1 cellular context compared by ENCODE assay signal in the genomic region with DNA sequence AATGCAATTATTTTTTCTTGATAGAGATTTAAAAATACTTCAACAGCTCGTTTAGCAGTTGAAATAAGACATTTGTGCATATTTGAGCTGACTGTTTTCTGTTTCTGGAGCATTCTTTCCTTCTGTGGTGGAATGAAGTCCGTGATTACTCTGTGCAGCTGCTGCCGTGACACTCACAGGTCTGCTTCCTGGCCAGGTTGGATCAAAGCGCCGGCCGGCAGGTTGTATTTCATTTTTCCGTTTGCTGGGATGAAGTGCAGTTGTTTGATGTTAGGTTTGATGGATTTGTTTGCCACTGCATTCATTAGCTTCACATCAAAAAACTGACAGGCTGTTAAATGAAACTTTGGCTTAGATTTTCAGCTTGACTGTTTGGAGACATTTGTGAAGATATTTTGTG.
TF ChIP-seq lines count a peak whose summit lies in the region.

No MANE protein-coding gene starts in this region.

TF ChIP-seq in HepG2, 621 proteins besides CTCF, POLR2A, EP300 and RAD21 (continued from another document and continues in another):
- TF ChIP-seq, protein P1, sequence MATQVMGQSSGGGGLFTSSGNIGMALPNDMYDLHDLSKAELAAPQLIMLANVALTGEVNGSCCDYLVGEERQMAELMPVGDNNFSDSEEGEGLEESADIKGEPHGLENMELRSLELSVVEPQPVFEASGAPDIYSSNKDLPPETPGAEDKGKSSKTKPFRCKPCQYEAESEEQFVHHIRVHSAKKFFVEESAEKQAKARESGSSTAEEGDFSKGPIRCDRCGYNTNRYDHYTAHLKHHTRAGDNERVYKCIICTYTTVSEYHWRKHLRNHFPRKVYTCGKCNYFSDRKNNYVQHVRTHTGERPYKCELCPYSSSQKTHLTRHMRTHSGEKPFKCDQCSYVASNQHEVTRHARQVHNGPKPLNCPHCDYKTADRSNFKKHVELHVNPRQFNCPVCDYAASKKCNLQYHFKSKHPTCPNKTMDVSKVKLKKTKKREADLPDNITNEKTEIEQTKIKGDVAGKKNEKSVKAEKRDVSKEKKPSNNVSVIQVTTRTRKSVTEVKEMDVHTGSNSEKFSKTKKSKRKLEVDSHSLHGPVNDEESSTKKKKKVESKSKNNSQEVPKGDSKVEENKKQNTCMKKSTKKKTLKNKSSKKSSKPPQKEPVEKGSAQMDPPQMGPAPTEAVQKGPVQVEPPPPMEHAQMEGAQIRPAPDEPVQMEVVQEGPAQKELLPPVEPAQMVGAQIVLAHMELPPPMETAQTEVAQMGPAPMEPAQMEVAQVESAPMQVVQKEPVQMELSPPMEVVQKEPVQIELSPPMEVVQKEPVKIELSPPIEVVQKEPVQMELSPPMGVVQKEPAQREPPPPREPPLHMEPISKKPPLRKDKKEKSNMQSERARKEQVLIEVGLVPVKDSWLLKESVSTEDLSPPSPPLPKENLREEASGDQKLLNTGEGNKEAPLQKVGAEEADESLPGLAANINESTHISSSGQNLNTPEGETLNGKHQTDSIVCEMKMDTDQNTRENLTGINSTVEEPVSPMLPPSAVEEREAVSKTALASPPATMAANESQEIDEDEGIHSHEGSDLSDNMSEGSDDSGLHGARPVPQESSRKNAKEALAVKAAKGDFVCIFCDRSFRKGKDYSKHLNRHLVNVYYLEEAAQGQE (IDR thresholded peaks at IDR 0.05; ENCODE audit: borderline replicate concordance in 1 of 2, low read depth in 1 of 2, low read length in 2 of 2) = peak in 1 of 2 experiments; percentile 59; a peak in 1 of 4 replicates
- no peak for TF ChIP-seq ZNF350 (CRISPR knock-in tag; IDR thresholded peaks at IDR 0.05; ENCODE audit: borderline replicate concordance, low read depth)
- TF ChIP-seq SP5 (CRISPR knock-in tag; IDR thresholded peaks at IDR 0.05; ENCODE audit: borderline replicate concordance, low read depth) = no peak
- TF ChIP-seq, protein P2, sequence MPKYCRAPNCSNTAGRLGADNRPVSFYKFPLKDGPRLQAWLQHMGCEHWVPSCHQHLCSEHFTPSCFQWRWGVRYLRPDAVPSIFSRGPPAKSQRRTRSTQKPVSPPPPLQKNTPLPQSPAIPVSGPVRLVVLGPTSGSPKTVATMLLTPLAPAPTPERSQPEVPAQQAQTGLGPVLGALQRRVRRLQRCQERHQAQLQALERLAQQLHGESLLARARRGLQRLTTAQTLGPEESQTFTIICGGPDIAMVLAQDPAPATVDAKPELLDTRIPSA (CRISPR knock-in tag; IDR thresholded peaks at IDR 0.05; ENCODE audit: borderline replicate concordance) = no peak
- TF ChIP-seq ZNF792 (CRISPR knock-in tag; IDR thresholded peaks at IDR 0.05) = peak; percentile 59
- TF ChIP-seq RCOR2 (CRISPR knock-in tag; IDR thresholded peaks at IDR 0.05) = peak; percentile 63; the same call in 1 of the 2 replicates
- TF ChIP-seq JUNB (CRISPR knock-in tag; IDR thresholded peaks at IDR 0.05; ENCODE audit: borderline replicate concordance) = peak; percentile 16; the same call in 1 of the 2 replicates
- TF ChIP-seq ZNF672 (CRISPR knock-in tag; IDR thresholded peaks at IDR 0.05) = no peak
- TF ChIP-seq SPEN (CRISPR knock-in tag; IDR thresholded peaks at IDR 0.05; ENCODE audit: low read depth) = no peak
- TF ChIP-seq, protein P3, sequence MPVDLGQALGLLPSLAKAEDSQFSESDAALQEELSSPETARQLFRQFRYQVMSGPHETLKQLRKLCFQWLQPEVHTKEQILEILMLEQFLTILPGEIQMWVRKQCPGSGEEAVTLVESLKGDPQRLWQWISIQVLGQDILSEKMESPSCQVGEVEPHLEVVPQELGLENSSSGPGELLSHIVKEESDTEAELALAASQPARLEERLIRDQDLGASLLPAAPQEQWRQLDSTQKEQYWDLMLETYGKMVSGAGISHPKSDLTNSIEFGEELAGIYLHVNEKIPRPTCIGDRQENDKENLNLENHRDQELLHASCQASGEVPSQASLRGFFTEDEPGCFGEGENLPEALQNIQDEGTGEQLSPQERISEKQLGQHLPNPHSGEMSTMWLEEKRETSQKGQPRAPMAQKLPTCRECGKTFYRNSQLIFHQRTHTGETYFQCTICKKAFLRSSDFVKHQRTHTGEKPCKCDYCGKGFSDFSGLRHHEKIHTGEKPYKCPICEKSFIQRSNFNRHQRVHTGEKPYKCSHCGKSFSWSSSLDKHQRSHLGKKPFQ (CRISPR knock-in tag; IDR thresholded peaks at IDR 0.05; ENCODE audit: insufficient replicate concordance) = peak; percentile 65
- TF ChIP-seq, protein P4, sequence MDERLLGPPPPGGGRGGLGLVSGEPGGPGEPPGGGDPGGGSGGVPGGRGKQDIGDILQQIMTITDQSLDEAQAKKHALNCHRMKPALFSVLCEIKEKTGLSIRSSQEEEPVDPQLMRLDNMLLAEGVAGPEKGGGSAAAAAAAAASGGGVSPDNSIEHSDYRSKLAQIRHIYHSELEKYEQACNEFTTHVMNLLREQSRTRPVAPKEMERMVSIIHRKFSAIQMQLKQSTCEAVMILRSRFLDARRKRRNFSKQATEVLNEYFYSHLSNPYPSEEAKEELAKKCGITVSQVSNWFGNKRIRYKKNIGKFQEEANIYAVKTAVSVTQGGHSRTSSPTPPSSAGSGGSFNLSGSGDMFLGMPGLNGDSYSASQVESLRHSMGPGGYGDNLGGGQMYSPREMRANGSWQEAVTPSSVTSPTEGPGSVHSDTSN (CRISPR knock-in tag; IDR thresholded peaks at IDR 0.05) = peak; percentile 47; the same call in 1 of the 2 replicates
- peak; percentile 50; the same call in 1 of the 2 replicates for TF ChIP-seq ZNF543 (CRISPR knock-in tag; IDR thresholded peaks at IDR 0.05)
- TF ChIP-seq, protein P5, sequence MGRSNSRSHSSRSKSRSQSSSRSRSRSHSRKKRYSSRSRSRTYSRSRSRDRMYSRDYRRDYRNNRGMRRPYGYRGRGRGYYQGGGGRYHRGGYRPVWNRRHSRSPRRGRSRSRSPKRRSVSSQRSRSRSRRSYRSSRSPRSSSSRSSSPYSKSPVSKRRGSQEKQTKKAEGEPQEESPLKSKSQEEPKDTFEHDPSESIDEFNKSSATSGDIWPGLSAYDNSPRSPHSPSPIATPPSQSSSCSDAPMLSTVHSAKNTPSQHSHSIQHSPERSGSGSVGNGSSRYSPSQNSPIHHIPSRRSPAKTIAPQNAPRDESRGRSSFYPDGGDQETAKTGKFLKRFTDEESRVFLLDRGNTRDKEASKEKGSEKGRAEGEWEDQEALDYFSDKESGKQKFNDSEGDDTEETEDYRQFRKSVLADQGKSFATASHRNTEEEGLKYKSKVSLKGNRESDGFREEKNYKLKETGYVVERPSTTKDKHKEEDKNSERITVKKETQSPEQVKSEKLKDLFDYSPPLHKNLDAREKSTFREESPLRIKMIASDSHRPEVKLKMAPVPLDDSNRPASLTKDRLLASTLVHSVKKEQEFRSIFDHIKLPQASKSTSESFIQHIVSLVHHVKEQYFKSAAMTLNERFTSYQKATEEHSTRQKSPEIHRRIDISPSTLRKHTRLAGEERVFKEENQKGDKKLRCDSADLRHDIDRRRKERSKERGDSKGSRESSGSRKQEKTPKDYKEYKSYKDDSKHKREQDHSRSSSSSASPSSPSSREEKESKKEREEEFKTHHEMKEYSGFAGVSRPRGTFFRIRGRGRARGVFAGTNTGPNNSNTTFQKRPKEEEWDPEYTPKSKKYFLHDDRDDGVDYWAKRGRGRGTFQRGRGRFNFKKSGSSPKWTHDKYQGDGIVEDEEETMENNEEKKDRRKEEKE (IDR thresholded peaks at IDR 0.05) = no peak
- no peak for TF ChIP-seq ZNF747 (CRISPR knock-in tag; IDR thresholded peaks at IDR 0.05; ENCODE audit: borderline replicate concordance)
- TF ChIP-seq ZNF292 (CRISPR knock-in tag; IDR thresholded peaks at IDR 0.05; ENCODE audit: borderline replicate concordance, low read depth) = peak; percentile 84; the same call in 1 of the 2 replicates
- TF ChIP-seq ZNF598 (CRISPR knock-in tag; IDR thresholded peaks at IDR 0.05; ENCODE audit: borderline replicate concordance) = no peak
- peak; percentile 81 for TF ChIP-seq HOXA5 (CRISPR knock-in tag; IDR thresholded peaks at IDR 0.05)
- TF ChIP-seq, protein P6, sequence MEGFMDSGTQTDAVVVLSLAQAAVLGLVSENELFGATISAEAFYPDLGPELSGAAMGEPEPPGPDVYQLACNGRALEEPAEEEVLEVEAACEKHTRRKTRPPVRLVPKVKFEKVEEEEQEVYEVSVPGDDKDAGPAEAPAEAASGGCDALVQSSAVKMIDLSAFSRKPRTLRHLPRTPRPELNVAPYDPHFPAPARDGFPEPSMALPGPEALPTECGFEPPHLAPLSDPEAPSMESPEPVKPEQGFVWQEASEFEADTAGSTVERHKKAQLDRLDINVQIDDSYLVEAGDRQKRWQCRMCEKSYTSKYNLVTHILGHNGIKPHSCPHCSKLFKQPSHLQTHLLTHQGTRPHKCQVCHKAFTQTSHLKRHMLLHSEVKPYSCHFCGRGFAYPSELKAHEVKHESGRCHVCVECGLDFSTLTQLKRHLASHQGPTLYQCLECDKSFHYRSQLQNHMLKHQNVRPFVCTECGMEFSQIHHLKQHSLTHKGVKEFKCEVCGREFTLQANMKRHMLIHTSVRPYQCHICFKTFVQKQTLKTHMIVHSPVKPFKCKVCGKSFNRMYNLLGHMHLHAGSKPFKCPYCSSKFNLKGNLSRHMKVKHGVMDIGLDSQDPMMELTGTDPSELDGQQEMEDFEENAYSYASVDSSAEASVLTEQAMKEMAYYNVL (CRISPR knock-in tag; IDR thresholded peaks at IDR 0.05; ENCODE audit: borderline replicate concordance) = peak; percentile 80; the same call in 1 of the 2 replicates
- TF ChIP-seq HHEX (CRISPR knock-in tag; IDR thresholded peaks at IDR 0.05) = peak; percentile 17; the same call in 1 of the 2 replicates
- TF ChIP-seq ISX (CRISPR knock-in tag; conservative IDR thresholded peaks at IDR 0.05) = no peak
- TF ChIP-seq SMAD1 (CRISPR knock-in tag; IDR thresholded peaks at IDR 0.05; ENCODE audit: borderline replicate concordance, low read depth) = no peak
- TF ChIP-seq, protein P7, sequence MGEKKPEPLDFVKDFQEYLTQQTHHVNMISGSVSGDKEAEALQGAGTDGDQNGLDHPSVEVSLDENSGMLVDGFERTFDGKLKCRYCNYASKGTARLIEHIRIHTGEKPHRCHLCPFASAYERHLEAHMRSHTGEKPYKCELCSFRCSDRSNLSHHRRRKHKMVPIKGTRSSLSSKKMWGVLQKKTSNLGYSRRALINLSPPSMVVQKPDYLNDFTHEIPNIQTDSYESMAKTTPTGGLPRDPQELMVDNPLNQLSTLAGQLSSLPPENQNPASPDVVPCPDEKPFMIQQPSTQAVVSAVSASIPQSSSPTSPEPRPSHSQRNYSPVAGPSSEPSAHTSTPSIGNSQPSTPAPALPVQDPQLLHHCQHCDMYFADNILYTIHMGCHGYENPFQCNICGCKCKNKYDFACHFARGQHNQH (CRISPR knock-in tag; IDR thresholded peaks at IDR 0.05) = peak; percentile 97; the same call in 1 of the 2 replicates
- peak; percentile 99 for TF ChIP-seq MEIS2 (CRISPR knock-in tag; IDR thresholded peaks at IDR 0.05)
- peak; percentile 83 for TF ChIP-seq FOXA3 (CRISPR knock-in tag; IDR thresholded peaks at IDR 0.05)
- TF ChIP-seq ZNF234 (CRISPR knock-in tag; conservative IDR thresholded peaks at IDR 0.05) = no peak
- TF ChIP-seq HIVEP1 (CRISPR knock-in tag; IDR thresholded peaks at IDR 0.05) = no peak
- TF ChIP-seq SOX5 (CRISPR knock-in tag; IDR thresholded peaks at IDR 0.05; ENCODE audit: borderline replicate concordance) = peak; percentile 91
- TF ChIP-seq NCOR1 (IDR thresholded peaks at IDR 0.05; ENCODE audit: borderline replicate concordance, low read length) = peak; percentile 86; the same call in 1 of the 2 replicates
- TF ChIP-seq, protein P8, sequence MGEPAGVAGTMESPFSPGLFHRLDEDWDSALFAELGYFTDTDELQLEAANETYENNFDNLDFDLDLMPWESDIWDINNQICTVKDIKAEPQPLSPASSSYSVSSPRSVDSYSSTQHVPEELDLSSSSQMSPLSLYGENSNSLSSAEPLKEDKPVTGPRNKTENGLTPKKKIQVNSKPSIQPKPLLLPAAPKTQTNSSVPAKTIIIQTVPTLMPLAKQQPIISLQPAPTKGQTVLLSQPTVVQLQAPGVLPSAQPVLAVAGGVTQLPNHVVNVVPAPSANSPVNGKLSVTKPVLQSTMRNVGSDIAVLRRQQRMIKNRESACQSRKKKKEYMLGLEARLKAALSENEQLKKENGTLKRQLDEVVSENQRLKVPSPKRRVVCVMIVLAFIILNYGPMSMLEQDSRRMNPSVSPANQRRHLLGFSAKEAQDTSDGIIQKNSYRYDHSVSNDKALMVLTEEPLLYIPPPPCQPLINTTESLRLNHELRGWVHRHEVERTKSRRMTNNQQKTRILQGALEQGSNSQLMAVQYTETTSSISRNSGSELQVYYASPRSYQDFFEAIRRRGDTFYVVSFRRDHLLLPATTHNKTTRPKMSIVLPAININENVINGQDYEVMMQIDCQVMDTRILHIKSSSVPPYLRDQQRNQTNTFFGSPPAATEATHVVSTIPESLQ (CRISPR knock-in tag; conservative IDR thresholded peaks at IDR 0.05) = no peak
- TF ChIP-seq, protein P9, sequence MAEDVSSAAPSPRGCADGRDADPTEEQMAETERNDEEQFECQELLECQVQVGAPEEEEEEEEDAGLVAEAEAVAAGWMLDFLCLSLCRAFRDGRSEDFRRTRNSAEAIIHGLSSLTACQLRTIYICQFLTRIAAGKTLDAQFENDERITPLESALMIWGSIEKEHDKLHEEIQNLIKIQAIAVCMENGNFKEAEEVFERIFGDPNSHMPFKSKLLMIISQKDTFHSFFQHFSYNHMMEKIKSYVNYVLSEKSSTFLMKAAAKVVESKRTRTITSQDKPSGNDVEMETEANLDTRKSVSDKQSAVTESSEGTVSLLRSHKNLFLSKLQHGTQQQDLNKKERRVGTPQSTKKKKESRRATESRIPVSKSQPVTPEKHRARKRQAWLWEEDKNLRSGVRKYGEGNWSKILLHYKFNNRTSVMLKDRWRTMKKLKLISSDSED (CRISPR knock-in tag; IDR thresholded peaks at IDR 0.05) = no peak
- TF ChIP-seq, protein P10, sequence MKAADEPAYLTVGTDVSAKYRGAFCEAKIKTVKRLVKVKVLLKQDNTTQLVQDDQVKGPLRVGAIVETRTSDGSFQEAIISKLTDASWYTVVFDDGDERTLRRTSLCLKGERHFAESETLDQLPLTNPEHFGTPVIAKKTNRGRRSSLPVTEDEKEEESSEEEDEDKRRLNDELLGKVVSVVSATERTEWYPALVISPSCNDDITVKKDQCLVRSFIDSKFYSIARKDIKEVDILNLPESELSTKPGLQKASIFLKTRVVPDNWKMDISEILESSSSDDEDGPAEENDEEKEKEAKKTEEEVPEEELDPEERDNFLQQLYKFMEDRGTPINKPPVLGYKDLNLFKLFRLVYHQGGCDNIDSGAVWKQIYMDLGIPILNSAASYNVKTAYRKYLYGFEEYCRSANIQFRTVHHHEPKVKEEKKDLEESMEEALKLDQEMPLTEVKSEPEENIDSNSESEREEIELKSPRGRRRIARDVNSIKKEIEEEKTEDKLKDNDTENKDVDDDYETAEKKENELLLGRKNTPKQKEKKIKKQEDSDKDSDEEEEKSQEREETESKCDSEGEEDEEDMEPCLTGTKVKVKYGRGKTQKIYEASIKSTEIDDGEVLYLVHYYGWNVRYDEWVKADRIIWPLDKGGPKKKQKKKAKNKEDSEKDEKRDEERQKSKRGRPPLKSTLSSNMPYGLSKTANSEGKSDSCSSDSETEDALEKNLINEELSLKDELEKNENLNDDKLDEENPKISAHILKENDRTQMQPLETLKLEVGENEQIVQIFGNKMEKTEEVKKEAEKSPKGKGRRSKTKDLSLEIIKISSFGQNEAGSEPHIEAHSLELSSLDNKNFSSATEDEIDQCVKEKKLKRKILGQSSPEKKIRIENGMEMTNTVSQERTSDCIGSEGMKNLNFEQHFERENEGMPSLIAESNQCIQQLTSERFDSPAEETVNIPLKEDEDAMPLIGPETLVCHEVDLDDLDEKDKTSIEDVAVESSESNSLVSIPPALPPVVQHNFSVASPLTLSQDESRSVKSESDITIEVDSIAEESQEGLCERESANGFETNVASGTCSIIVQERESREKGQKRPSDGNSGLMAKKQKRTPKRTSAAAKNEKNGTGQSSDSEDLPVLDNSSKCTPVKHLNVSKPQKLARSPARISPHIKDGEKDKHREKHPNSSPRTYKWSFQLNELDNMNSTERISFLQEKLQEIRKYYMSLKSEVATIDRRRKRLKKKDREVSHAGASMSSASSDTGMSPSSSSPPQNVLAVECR (CRISPR knock-in tag; IDR thresholded peaks at IDR 0.05; ENCODE audit: borderline replicate concordance) = peak; percentile 25; the same call in 1 of the 2 replicates
- peak; percentile 19; the same call in 1 of the 2 replicates for TF ChIP-seq ZSCAN12 (CRISPR knock-in tag; IDR thresholded peaks at IDR 0.05)
- TF ChIP-seq MED1 (CRISPR knock-in tag; IDR thresholded peaks at IDR 0.05) = peak; percentile 96
